ENCODE assay signal across 13 cellular contexts in genomic region chr10:47986413-47987230, GRCh38. TPM values are rescaled to one million over a fixed set of nuclear protein-coding genes. Genes with fewer than 3 reads are reported as not detected.
DNase-seq lines count a peak whose midpoint lies in the region; ATAC-seq and TF ChIP-seq lines count a peak whose summit lies in the region.
"Not testable (repeated sequence)": the region's sequence is repeated elsewhere in the genome, so short reads cannot be mapped to it uniquely, and the experiment has no call there.
"Had no signal": no experiment of that assay in that cellular context is flagged by ENCODE, and none has a peak within 500 bp of the region (broad histone marks: within the 10 kb centered on the region; RNA-seq: fewer than 3 reads in every experiment).

No MANE protein-coding gene starts in this region.

- H3K23ac ChIP-seq in neuronal stem cell (ENCODE audit: low read depth, low read length, poor library complexity): not testable (repeated sequence)

- not testable (repeated sequence) for H3K4me1 Mint-ChIP-seq in CD8-positive, alpha-beta T cell (ENCODE audit: low read depth); activated naive CD8-positive, alpha-beta T cell treated with anti-CD3 and anti-CD28 coated beads, Interleukin-2, amount 10 ng/mL, durations not matched to agents 7 days and 5 days; stimulated activated naive CD8-positive, alpha-beta T cell treated with anti-CD3 and anti-CD28 coated beads, Interleukin-15, amount 100 ng/mL, for 72 hours
- H3K4me1 Mint-ChIP-seq in HFFc6 (ENCODE audit: low read depth): peaks cover 15% of the 10 kb centered on the region

- not testable (repeated sequence) for H3K4me3 Mint-ChIP-seq in CD8-positive, alpha-beta T cell
- H3K4me3 Mint-ChIP-seq in HFFc6: peak overlapping the region; percentile 58
- peak overlapping the region; percentile 30 for H3K4me3 Mint-ChIP-seq in activated naive CD8-positive, alpha-beta T cell treated with anti-CD3 and anti-CD28 coated beads, Interleukin-2, amount 10 ng/mL, durations not matched to agents 7 days and 5 days
- H3K4me3 Mint-ChIP-seq in stimulated activated naive CD8-positive, alpha-beta T cell treated with anti-CD3 and anti-CD28 coated beads, Interleukin-15, amount 100 ng/mL, for 72 hours: peak overlapping the region; percentile 22 to 46

- not testable (repeated sequence) for H4K8ac ChIP-seq in neuronal stem cell (ENCODE audit: low read depth, low read length)

- peak overlapping the region; percentile 78 for H3K18ac ChIP-seq in neuronal stem cell (ENCODE audit: low read length)

- not testable (repeated sequence) for DNase-seq in CD8-positive, alpha-beta T cell; HFFc6; RWPE2 (ENCODE audit: low spot score); activated naive CD8-positive, alpha-beta T cell treated with anti-CD3 and anti-CD28 coated beads, Interleukin-2, amount 10 ng/mL, durations not matched to agents 7 days and 5 days; epithelial cell of proximal tubule (ENCODE audit: low read depth); left lobe of liver (ENCODE audit: low spot score); stimulated activated naive CD8-positive, alpha-beta T cell treated with anti-CD3 and anti-CD28 coated beads, Interleukin-15, amount 100 ng/mL, for 72 hours
- peak; percentile 3 for DNase-seq in neuronal stem cell (ENCODE audit: low spot score)

- H2AK5ac ChIP-seq in neuronal stem cell (ENCODE audit: low read depth, low read length): not testable (repeated sequence)

- peak overlapping the region; percentile 43 for H3K4me2 ChIP-seq in neuronal stem cell (ENCODE audit: insufficient read depth, low read length, poor library complexity, severe bottlenecking)

- H3K27ac ChIP-seq in CD8-positive, alpha-beta T cell (ENCODE audit: low read depth, low read length); RWPE2 (ENCODE audit: poor library complexity, severe bottlenecking); neuronal stem cell (replicated peaks; ENCODE audit: low read length): not testable (repeated sequence)

- H4K91ac ChIP-seq in neuronal stem cell (ENCODE audit: low read depth, low read length, poor library complexity): not testable (repeated sequence)

- POLR2A ChIA-PET in CD8-positive, alpha-beta T cell (lab: Charles Lee); activated naive CD8-positive, alpha-beta T cell treated with anti-CD3 and anti-CD28 coated beads, Interleukin-2, amount 10 ng/mL, durations not matched to agents 7 days and 5 days (lab: Charles Lee): not testable (repeated sequence)

- peak; percentile 76 for ATAC-seq in CD8-positive, alpha-beta T cell
- ATAC-seq in RWPE2 (ENCODE audit: low read depth) (peak; percentile 1; the same call in 1 of the 3 replicates), left lobe of liver (peak; percentile 74)
- peak; percentile 91 for ATAC-seq in activated naive CD8-positive, alpha-beta T cell treated with anti-CD3 and anti-CD28 coated beads, Interleukin-2, amount 10 ng/mL, durations not matched to agents 7 days and 5 days (ENCODE audit: low read depth)
- peak; percentile 82 for ATAC-seq in stimulated activated naive CD8-positive, alpha-beta T cell treated with anti-CD3 and anti-CD28 coated beads, Interleukin-15, amount 100 ng/mL, for 72 hours

- H2BK5ac ChIP-seq in neuronal stem cell (ENCODE audit: low read length): not testable (repeated sequence)

- H3K27me3 ChIP-seq in CD8-positive, alpha-beta T cell (ENCODE audit: insufficient read depth, low read length); RWPE2 (ENCODE audit: insufficient read depth, poor library complexity, severe bottlenecking); neuronal stem cell (ENCODE audit: control insufficient read depth in 3 of 3, insufficient read depth in 3 of 3, low read depth in 1 of 3, low read length in 3 of 3): not testable (repeated sequence)

- H3K36me3 Mint-ChIP-seq in CD8-positive, alpha-beta T cell; HFFc6 (ENCODE audit: low read depth); activated naive CD8-positive, alpha-beta T cell treated with anti-CD3 and anti-CD28 coated beads, Interleukin-2, amount 10 ng/mL, durations not matched to agents 7 days and 5 days: not testable (repeated sequence)

- H3K36me3 ChIP-seq in CD8-positive, alpha-beta T cell (ENCODE audit: insufficient read depth, low read length); RWPE2 (ENCODE audit: low read depth); neuronal stem cell (replicated peaks in 1 of 2; ENCODE audit: control insufficient read depth in 2 of 2, insufficient read depth in 2 of 2, low read length in 2 of 2): not testable (repeated sequence)

- not testable (repeated sequence) for H2BK15ac ChIP-seq in neuronal stem cell (ENCODE audit: low read length)

- intact Hi-C loops in CD8-positive, alpha-beta T cell (cut with DNase I, micrococcal nuclease): not testable (repeated sequence)

- not testable (repeated sequence) for H2BK12ac ChIP-seq in neuronal stem cell (ENCODE audit: low read length)

- not testable (repeated sequence) for TF ChIP-seq CTCF in CD8-positive, alpha-beta T cell (IDR thresholded peaks at IDR 0.05); RWPE2 (IDR thresholded peaks at IDR 0.05; ENCODE audit: poor library complexity, severe bottlenecking)
- TF ChIP-seq CTCF in HFFc6 (IDR thresholded peaks at IDR 0.05) (peak; percentile 25; the same call in 1 of the 2 replicates), epithelial cell of proximal tubule (conservative IDR thresholded peaks at IDR 0.05; ENCODE audit: low read depth, low read length) (peak; percentile 24)

- CTCF ChIA-PET in CD8-positive, alpha-beta T cell (lab: Charles Lee): not testable (repeated sequence)

- not testable (repeated sequence) for H3K9me3 Mint-ChIP-seq in CD8-positive, alpha-beta T cell; HFFc6; activated naive CD8-positive, alpha-beta T cell treated with anti-CD3 and anti-CD28 coated beads, Interleukin-2, amount 10 ng/mL, durations not matched to agents 7 days and 5 days; stimulated activated naive CD8-positive, alpha-beta T cell treated with anti-CD3 and anti-CD28 coated beads, Interleukin-15, amount 100 ng/mL, for 72 hours

- H3K27ac Mint-ChIP-seq in CD8-positive, alpha-beta T cell; activated naive CD8-positive, alpha-beta T cell treated with anti-CD3 and anti-CD28 coated beads, Interleukin-2, amount 10 ng/mL, durations not matched to agents 7 days and 5 days; stimulated activated naive CD8-positive, alpha-beta T cell treated with anti-CD3 and anti-CD28 coated beads, Interleukin-15, amount 100 ng/mL, for 72 hours: not testable (repeated sequence)
- peak overlapping the region; percentile 79 for H3K27ac Mint-ChIP-seq in HFFc6

- not testable (repeated sequence) for H3K9ac ChIP-seq in neuronal stem cell (ENCODE audit: low read depth, low read length, poor library complexity)

- H3K4ac ChIP-seq in neuronal stem cell (ENCODE audit: low read length): not testable (repeated sequence)

- not testable (repeated sequence) for H3K9me3 ChIP-seq in CD8-positive, alpha-beta T cell (ENCODE audit: low read length); RWPE2 (ENCODE audit: severe bottlenecking); neuronal stem cell (replicated peaks in 1 of 2; ENCODE audit: control insufficient read depth in 2 of 2, insufficient read depth in 1 of 2, low read depth in 1 of 2, low read length in 2 of 2)

- not testable (repeated sequence) for H3K79me1 ChIP-seq in neuronal stem cell (ENCODE audit: low read depth, low read length)

- WGBS in neuronal stem cell (ENCODE audit: extremely low coverage in 2 of 2, insufficient read length in 2 of 2, insufficient replicate concordance in 1 of 2), 2 donors: no CpG with 5 or more reads among the region's 49 CpGs

- H3K4me3 ChIP-seq in CD8-positive, alpha-beta T cell (ENCODE audit: low read depth, low read length); RWPE2 (ENCODE audit: severe bottlenecking); neuronal stem cell (ENCODE audit: low read length in 2 of 2): not testable (repeated sequence)
- peak overlapping the region; percentile 43 for H3K4me3 ChIP-seq in epithelial cell of proximal tubule (ENCODE audit: low read depth, low read length)

- not testable (repeated sequence) for H3K27me3 Mint-ChIP-seq in CD8-positive, alpha-beta T cell (ENCODE audit: low read depth); HFFc6 (ENCODE audit: insufficient read depth); activated naive CD8-positive, alpha-beta T cell treated with anti-CD3 and anti-CD28 coated beads, Interleukin-2, amount 10 ng/mL, durations not matched to agents 7 days and 5 days
- H3K27me3 Mint-ChIP-seq in stimulated activated naive CD8-positive, alpha-beta T cell treated with anti-CD3 and anti-CD28 coated beads, Interleukin-15, amount 100 ng/mL, for 72 hours: peaks cover 16% of the 10 kb centered on the region

- not testable (repeated sequence) for H3K14ac ChIP-seq in neuronal stem cell (ENCODE audit: low read length)

- H2BK120ac ChIP-seq in neuronal stem cell (ENCODE audit: low read depth, low read length): not testable (repeated sequence)

- H3K4me1 ChIP-seq in CD8-positive, alpha-beta T cell (ENCODE audit: insufficient read depth, low read length); RWPE2 (ENCODE audit: insufficient read depth, poor library complexity, severe bottlenecking); neuronal stem cell (ENCODE audit: control insufficient read depth in 2 of 2, insufficient read depth in 1 of 2, low read depth in 1 of 2, low read length in 2 of 2): not testable (repeated sequence)

- H2AFZ ChIP-seq in neuronal stem cell (ENCODE audit: low read length): peak overlapping the region; percentile 45

RNA-seq across cellular contexts. Expression of gene FAM25C, which starts 13.0 kb away (rescaled TPM):
- not detected for total RNA-seq in CD8-positive, alpha-beta T cell
- not detected for total RNA-seq in HFFc6 (2021; fragmentation: NEBNext Ultra II Directional; extraction: Animal tissue kit (Norgen Biotek cat#: 25700))
- total RNA-seq in activated naive CD8-positive, alpha-beta T cell treated with anti-CD3 and anti-CD28 coated beads, Interleukin-2, amount 10 ng/mL, durations not matched to agents 7 days and 5 days: not detected
- 7.0 TPM in 1 of 2 replicates, not detected in the other for total RNA-seq in epithelial cell of proximal tubule
- not detected for total RNA-seq in left lobe of liver
- polyA plus RNA-seq in neuronal stem cell (2013, experiment 1 of 2): not detected
- polyA plus RNA-seq in neuronal stem cell (2013, experiment 2 of 2): not detected
- total RNA-seq: frontal cortex, G401, LHCN-M2, mononuclear cell, stomach had no signal
- polyA plus RNA-seq: stomach had no signal

Comparison
In these comparisons a context has a peak if more than half of its experiments do, and no peak if none do; other contexts are left out.
1. ATAC-seq: peak in every context shown above with its lines; median percentile 91 in activated naive CD8-positive, alpha-beta T cell treated with anti-CD3 and anti-CD28 coated beads, Interleukin-2, amount 10 ng/mL, durations not matched to agents 7 days and 5 days; 82 in stimulated activated naive CD8-positive, alpha-beta T cell treated with anti-CD3 and anti-CD28 coated beads, Interleukin-15, amount 100 ng/mL, for 72 hours; 76 in CD8-positive, alpha-beta T cell; 74 in left lobe of liver; 1 in RWPE2.